Comparison of ENCODE assay signal across 18 cellular contexts in the genomic region with DNA sequence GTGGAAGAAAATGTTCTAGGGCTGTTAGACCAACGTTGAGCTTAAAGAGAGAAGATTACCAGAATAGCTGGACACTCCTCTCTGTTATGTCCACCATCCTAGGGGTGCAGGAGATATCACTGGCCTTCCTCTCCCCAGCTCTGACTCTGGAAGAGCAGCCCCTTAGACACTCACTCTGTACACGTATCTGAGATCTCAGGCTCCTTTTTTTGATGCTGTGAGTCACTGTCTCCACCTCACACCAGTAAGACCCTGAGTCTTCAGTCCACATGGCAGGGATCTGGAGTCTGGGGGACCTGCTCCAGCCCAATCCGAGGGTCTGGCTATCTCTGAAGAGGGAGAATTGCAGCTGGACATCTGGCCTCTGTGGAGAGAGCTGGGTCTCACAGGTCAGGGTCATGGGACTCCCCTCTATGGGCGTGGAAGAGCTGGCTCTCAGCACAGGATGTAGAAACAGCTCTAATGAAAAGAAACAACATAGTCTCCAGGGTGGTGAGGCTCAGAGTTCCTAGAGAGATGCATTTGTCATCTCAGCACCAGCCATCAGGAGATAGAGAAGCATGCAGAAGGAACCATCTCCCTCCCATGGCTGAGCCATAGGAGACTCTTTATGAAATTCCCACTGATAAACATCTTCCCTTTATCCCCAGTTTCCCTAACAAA. TPM values are rescaled to one million over a fixed set of nuclear protein-coding genes. Genes with fewer than 3 reads are reported as not detected.
"Had no signal": no experiment of that assay in that cellular context is flagged by ENCODE, and none has a peak within 500 bp of the region (broad histone marks: within the 10 kb centered on the region; RNA-seq: fewer than 3 reads in every experiment).

No MANE protein-coding gene starts in this region.

- H3K27ac Mint-ChIP-seq: activated CD4-positive, alpha-beta T cell treated with anti-CD3 and anti-CD28 coated beads, Interleukin-2, amount 10 ng/mL, durations not matched to agents 24 days and 14 days had no signal

- H3K27ac ChIP-seq: cardiac muscle cell, uterus, WERI-Rb-1 had no signal

- H3K4me1 ChIP-seq: heart left ventricle, uterus had no signal

- H3K36me3 ChIP-seq: cardiac muscle cell, heart left ventricle, uterus, WERI-Rb-1 had no signal

- H3K4me3 ChIP-seq: cardiac muscle cell, heart left ventricle, uterus had no signal

- ATAC-seq: heart left ventricle, left lobe of liver, sciatic nerve had no signal

- H3K4me3 Mint-ChIP-seq: activated CD4-positive, alpha-beta T cell treated with anti-CD3 and anti-CD28 coated beads, Interleukin-2, amount 10 ng/mL, durations not matched to agents 24 days and 14 days; neural crest cell had no signal

- H3K4me1 Mint-ChIP-seq: neural crest cell had no signal

- H3K27me3 ChIP-seq: cardiac muscle cell, uterus had no signal

- H3K9me3 Mint-ChIP-seq: activated CD4-positive, alpha-beta T cell treated with anti-CD3 and anti-CD28 coated beads, Interleukin-2, amount 10 ng/mL, durations not matched to agents 24 days and 14 days; neural crest cell had no signal

- DNase-seq: activated CD4-positive, alpha-beta T cell treated with anti-CD3 and anti-CD28 coated beads, Interleukin-2, amount 10 ng/mL, durations not matched to agents 24 days and 14 days; activated naive CD4-positive, alpha-beta T cell; activated T-cell treated with anti-CD3 and anti-CD28 coated beads, Interleukin-2, amount 50 U/mL, for 48 hours; foreskin melanocyte; heart left ventricle; mammary epithelial cell; SW 1271; T1000; uterus; WERI-Rb-1 had no signal

- H3K9me3 ChIP-seq: heart left ventricle, uterus had no signal

- H3K27me3 Mint-ChIP-seq: activated CD4-positive, alpha-beta T cell treated with anti-CD3 and anti-CD28 coated beads, Interleukin-2, amount 10 ng/mL, durations not matched to agents 24 days and 14 days had no signal

RNA-seq across cellular contexts. Expression of a gene that starts 3.5 kb away (rescaled TPM):
- total RNA-seq: astrocyte, cardiac muscle cell, endothelial cell of umbilical vein, left lobe of liver, mammary epithelial cell, neural crest cell, osteocyte, pulmonary artery endothelial cell had no signal
- polyA plus RNA-seq: cardiac muscle cell, endothelial cell of umbilical vein, mammary epithelial cell had no signal
